In genomic region chr1:2314297-2314802, GRCh38 we compare ENCODE assay signal across 9 cellular contexts.
DNase-seq lines count a peak whose midpoint lies in the region; TF ChIP-seq lines count a peak whose summit lies in the region.
"Had no signal": no experiment of that assay in that cellular context is flagged by ENCODE, and none has a peak within 500 bp of the region (broad histone marks: within the 10 kb centered on the region; RNA-seq: fewer than 3 reads in every experiment).

No MANE protein-coding gene starts in this region.

- DNase-seq in CD1c-positive myeloid dendritic cell (ENCODE audit: extremely low spot score) = peak; percentile 59
- DNase-seq in mammary epithelial cell = no peak
- peak; percentile 83 for DNase-seq in iPS-NIHi7 (ENCODE audit: extremely low spot score)
- DNase-seq in stimulated activated CD8-positive, alpha-beta memory T cell treated with anti-CD3 and anti-CD28 coated beads, Interleukin-4, amount 100 ng/mL, for 48 hours = peak; percentile 47
- DNase-seq in activated CD4-positive, CD25-positive, alpha-beta regulatory T cell treated with anti-CD3 and anti-CD28 coated beads, Interleukin-2, amount 50 U/mL, for 72 hours = no peak
- no peak for DNase-seq in NCI-H1048 (lab: John Stamatoyannopoulos, UW)
- no peak for DNase-seq in cerebellar nuclear complex (lab: John Stamatoyannopoulos, UW)

- intact Hi-C loops in mammary epithelial cell (cut with micrococcal nuclease) = no loop called here

- peak overlapping the region; percentile 36 for H3K4me2 ChIP-seq in mammary epithelial cell (ENCODE audit: insufficient read depth, low read depth, low read length)

- peaks cover 24% of the 10 kb centered on the region for H3K4me1 ChIP-seq in HUES48 (ENCODE audit: control insufficient read depth, insufficient read depth, low read length)
- peaks cover 15% of the 10 kb centered on the region for H3K4me1 ChIP-seq in mammary epithelial cell (ENCODE audit: insufficient read depth, low read length)

- H3K9me3 ChIP-seq in HUES48 (ENCODE audit: control insufficient read depth, insufficient read depth, low read length) (no peaks in the 10 kb centered on the region), mammary epithelial cell (replicated peaks; ENCODE audit: insufficient read depth, low read length) (no peaks in the 10 kb centered on the region)
- H3K9me3 ChIP-seq: neutrophil had no signal

- dilution Hi-C loops in mammary epithelial cell (cut with HindIII; ENCODE audit: low sequenced_read_pairs) = no loop called here

- in situ Hi-C loops in mammary epithelial cell (cut with MboI; ENCODE audit: low sequenced_read_pairs in 2 of 2) = no loop called here

- H3K9ac ChIP-seq in HUES48 (ENCODE audit: low read depth, low read length) (peak overlapping the region; percentile 48), mammary epithelial cell (ENCODE audit: insufficient read depth, low read length) (no peak overlapping the region)

- peaks cover 2% of the 10 kb centered on the region for H4K20me1 ChIP-seq in mammary epithelial cell (ENCODE audit: insufficient read depth, low read length)

- peak overlapping the region; percentile 90 for H3K27ac ChIP-seq in HUES48 (ENCODE audit: low read depth, low read length)
- no peak overlapping the region for H3K27ac ChIP-seq in mammary epithelial cell (ENCODE audit: insufficient read depth, low read depth, low read length)
- H3K27ac ChIP-seq: neutrophil had no signal

- 71% methylated on average over 11 of the region's 51 CpGs for WGBS in mammary epithelial cell (ENCODE audit: low coverage, missing lambda C conversion rate)

- TF ChIP-seq CTCF in mammary epithelial cell (conservative IDR thresholded peaks at IDR 0.05 in 1 of 2, IDR thresholded peaks at IDR 0.05 in 1 of 2; ENCODE audit: extremely low read depth in 1 of 2, insufficient read depth in 1 of 2, low read depth in 1 of 2, low read length in 2 of 2) = no peak

- CTCF ChIA-PET in mammary epithelial cell (lab: Charles Lee; ENCODE audit: low non-redundant PET) = interaction anchor here (0.7 kb wide), 1 partner anchor 11 kb away, joined by 3 read pairs; no protein-coding TSS in a partner anchor

- no TSS peak for BruUV-seq in mammary epithelial cell (replicated peaks; lab: Mats Ljungman, UMichigan)

- H3K27me3 ChIP-seq in HUES48 (ENCODE audit: control insufficient read depth, insufficient read depth, low read length) (no peaks in the 10 kb centered on the region), mammary epithelial cell (ENCODE audit: insufficient read depth, low read length) (no peaks in the 10 kb centered on the region)

- no peaks in the 10 kb centered on the region for H3K79me2 ChIP-seq in mammary epithelial cell (ENCODE audit: insufficient read depth, low read length)

- H3K36me3 ChIP-seq in HUES48 (ENCODE audit: control insufficient read depth, insufficient read depth, low read length) (no peaks in the 10 kb centered on the region), mammary epithelial cell (ENCODE audit: insufficient read depth, low read length) (peaks cover under 1% of the 10 kb centered on the region)

- H3K4me3 ChIP-seq in HUES48 (ENCODE audit: low read depth, low read length) = peak overlapping the region; percentile 54
- peak overlapping the region in 1 of 3 experiments; percentile 49 for H3K4me3 ChIP-seq in mammary epithelial cell (replicated peaks in 1 of 3; ENCODE audit: insufficient read depth in 1 of 3, low read depth in 2 of 3, low read length in 3 of 3)

- no peak overlapping the region for H2AFZ ChIP-seq in mammary epithelial cell (ENCODE audit: low read depth, low read length)

Comparison
In these comparisons a context has a peak if more than half of its experiments do, and no peak if none do; other contexts are left out.
1. DNase-seq: peak in CD1c-positive myeloid dendritic cell (single experiment), iPS-NIHi7 (single experiment) and stimulated activated CD8-positive, alpha-beta memory T cell treated with anti-CD3 and anti-CD28 coated beads, Interleukin-4, amount 100 ng/mL, for 48 hours (single experiment); none in mammary epithelial cell (single experiment), activated CD4-positive, CD25-positive, alpha-beta regulatory T cell treated with anti-CD3 and anti-CD28 coated beads, Interleukin-2, amount 50 U/mL, for 72 hours (single experiment), NCI-H1048 (single experiment) and cerebellar nuclear complex (0 of 2).